ENCODE assay signal across 8 cellular contexts in genomic region chr9:33510264-33511183, GRCh38. TPM values are rescaled to one million over a fixed set of nuclear protein-coding genes. Genes with fewer than 3 reads are reported as not detected.
DNase-seq lines count a peak whose midpoint lies in the region; ATAC-seq and TF ChIP-seq lines count a peak whose summit lies in the region.

No MANE protein-coding gene starts in this region.

- peak overlapping the region; percentile 95 for H3K4me3 Mint-ChIP-seq in CD8-positive, alpha-beta T cell
- peak overlapping the region; percentile 77 for H3K4me3 Mint-ChIP-seq in endodermal cell

- peak overlapping the region; percentile 75 for H3K9ac ChIP-seq in endodermal cell (ENCODE audit: extremely low read depth, low read length, poor library complexity, severe bottlenecking)

- no peaks in the 10 kb centered on the region for H3K36me3 ChIP-seq in CD8-positive, alpha-beta T cell (ENCODE audit: insufficient read depth, low read length)
- no peaks in the 10 kb centered on the region for H3K36me3 ChIP-seq in endodermal cell (ENCODE audit: control insufficient read depth, insufficient read depth, low read length)
- H3K36me3 ChIP-seq in lower lobe of right lung: no peaks in the 10 kb centered on the region

- POLR2A ChIA-PET in CD8-positive, alpha-beta T cell (lab: Charles Lee): interaction anchor here (1.3 kb wide), 1 partner anchor 9 kb away, joined by 3 read pairs; no protein-coding TSS in a partner anchor

- DNase-seq in CD8-positive, alpha-beta T cell: peak in 5 of 7 experiments; percentile 18 to 64 (median 28)
- DNase-seq in HCEC 1CT (peak; percentile 59), NCI-H446 (lab: John Stamatoyannopoulos, UW) (peak; percentile 72 to 76), endodermal cell (peak; percentile 83), lower lobe of right lung (peak; percentile 69)
- DNase-seq in activated CD8-positive, alpha-beta memory T cell treated with anti-CD3 and anti-CD28 coated beads, Interleukin-2, amount 50 U/mL, for 4 hours: peak; percentile 34
- DNase-seq in stimulated activated CD8-positive, alpha-beta memory T cell treated with anti-CD3 and anti-CD28 coated beads, Interleukin-15, amount 100 ng/mL, for 1 hour (ENCODE audit: low read depth): peak; percentile 2

- 15 to 16% methylated on average over 8 to 32 of the region's 32 CpGs for WGBS in endodermal cell (ENCODE audit: insufficient coverage in 1 of 2, insufficient read length in 1 of 2), 2 experiments

- peak; percentile 68 for ATAC-seq in CD8-positive, alpha-beta T cell
- ATAC-seq in lower lobe of right lung (peak; percentile 85), HG03378 (IDR thresholded peaks at IDR 0.05; ENCODE audit: unreplicated experiment) (no peak)

- H3K4me3 ChIP-seq in CD8-positive, alpha-beta T cell (ENCODE audit: low read depth, low read length): peak overlapping the region; percentile 85
- H3K4me3 ChIP-seq in endodermal cell (ENCODE audit: low read length) (peak overlapping the region; percentile 83), lower lobe of right lung (peak overlapping the region; percentile 56)

- H3K36me3 Mint-ChIP-seq in CD8-positive, alpha-beta T cell: peaks cover 2% of the 10 kb centered on the region
- no peaks in the 10 kb centered on the region for H3K36me3 Mint-ChIP-seq in endodermal cell (ENCODE audit: low read depth)

- no peaks in the 10 kb centered on the region for H3K9me3 ChIP-seq in CD8-positive, alpha-beta T cell (ENCODE audit: low read length)
- H3K9me3 ChIP-seq in endodermal cell (ENCODE audit: control insufficient read depth, low read length): peaks cover 15% of the 10 kb centered on the region
- H3K9me3 ChIP-seq in lower lobe of right lung: no peaks in the 10 kb centered on the region

- intact Hi-C loops in CD8-positive, alpha-beta T cell (cut with DNase I, micrococcal nuclease): no loop called here
- intact Hi-C loops in lower lobe of right lung (cut with DNase I): no loop called here

- CTCF ChIA-PET in CD8-positive, alpha-beta T cell (lab: Charles Lee): interaction anchor here (1.0 to 2.2 kb wide), 2 partner anchors 37 to 135 kb away, joined by 3 to 9 read pairs; partner anchors contain the start of gene NOL6

- no peak for TF ChIP-seq CTCF in CD8-positive, alpha-beta T cell (IDR thresholded peaks at IDR 0.05)
- no peak for TF ChIP-seq CTCF in endodermal cell (conservative IDR thresholded peaks at IDR 0.05)
- TF ChIP-seq CTCF in lower lobe of right lung (IDR thresholded peaks at IDR 0.05): no peak

- peak overlapping the region; percentile 45 for H3K27ac ChIP-seq in CD8-positive, alpha-beta T cell (ENCODE audit: low read depth, low read length)
- H3K27ac ChIP-seq in endodermal cell (ENCODE audit: low read depth, low read length) (peak overlapping the region; percentile 91), lower lobe of right lung (peak overlapping the region; percentile 87)

- H3K4me1 Mint-ChIP-seq in CD8-positive, alpha-beta T cell (ENCODE audit: low read depth): peaks cover 4% of the 10 kb centered on the region
- H3K4me1 Mint-ChIP-seq in endodermal cell: no peaks in the 10 kb centered on the region

- peak overlapping the region; percentile 91 for H3K27ac Mint-ChIP-seq in CD8-positive, alpha-beta T cell
- peak overlapping the region; percentile 96 for H3K27ac Mint-ChIP-seq in endodermal cell

- no peaks in the 10 kb centered on the region for H3K27me3 ChIP-seq in CD8-positive, alpha-beta T cell (ENCODE audit: insufficient read depth, low read length)
- H3K27me3 ChIP-seq in endodermal cell (ENCODE audit: control insufficient read depth, insufficient read depth, low read length, poor library complexity, severe bottlenecking) (no peaks in the 10 kb centered on the region), lower lobe of right lung (ENCODE audit: low read depth) (no peaks in the 10 kb centered on the region)

- H3K4me1 ChIP-seq in CD8-positive, alpha-beta T cell (ENCODE audit: insufficient read depth, low read length): no peaks in the 10 kb centered on the region
- H3K4me1 ChIP-seq in endodermal cell (ENCODE audit: control insufficient read depth, insufficient read depth, low read length) (no peaks in the 10 kb centered on the region), lower lobe of right lung (peaks cover 5% of the 10 kb centered on the region)

- H3K27me3 Mint-ChIP-seq in CD8-positive, alpha-beta T cell (ENCODE audit: low read depth): no peaks in the 10 kb centered on the region
- H3K27me3 Mint-ChIP-seq in endodermal cell (ENCODE audit: insufficient read depth): no peaks in the 10 kb centered on the region

- no peaks in the 10 kb centered on the region for H3K9me3 Mint-ChIP-seq in CD8-positive, alpha-beta T cell
- peaks cover 17% of the 10 kb centered on the region for H3K9me3 Mint-ChIP-seq in endodermal cell

RNA-seq across cellular contexts. Expression of gene ANKRD18B, which starts 13.5 kb away (rescaled TPM):
- total RNA-seq in CD8-positive, alpha-beta T cell: not detected
- total RNA-seq in endodermal cell: 1 to 10 TPM; 6.7 to 9.7 TPM
- polyA plus RNA-seq in endodermal cell (2013, experiment 1 of 2): 9.4 TPM
- 8.7 TPM for polyA plus RNA-seq in endodermal cell (2013, experiment 2 of 2)
- 0.65 TPM for total RNA-seq in lower lobe of right lung

RNA-seq across cellular contexts. Expression of gene NOL6, which starts 36.8 kb away (rescaled TPM):
- total RNA-seq in CD8-positive, alpha-beta T cell: 10 to 100 TPM; 41.8 to 42.3 TPM
- 10 to 100 TPM; 34.2 to 34.6 TPM for total RNA-seq in endodermal cell
- polyA plus RNA-seq in endodermal cell (2013, experiment 1 of 2): 19.9 TPM
- polyA plus RNA-seq in endodermal cell (2013, experiment 2 of 2): 18.1 TPM
- 27.6 TPM for total RNA-seq in lower lobe of right lung

Comparison
In these comparisons a context has a peak if more than half of its experiments do, and no peak if none do; other contexts are left out.
1. DNase-seq: peak in every context shown above with its lines; median percentile 83 in endodermal cell; 74 in NCI-H446; 69 in lower lobe of right lung; 59 in HCEC 1CT; 34 in activated CD8-positive, alpha-beta memory T cell treated with anti-CD3 and anti-CD28 coated beads, Interleukin-2, amount 50 U/mL, for 4 hours; 28 in CD8-positive, alpha-beta T cell; 2 in stimulated activated CD8-positive, alpha-beta memory T cell treated with anti-CD3 and anti-CD28 coated beads, Interleukin-15, amount 100 ng/mL, for 1 hour.